Comparison of ENCODE assay signal across 8 cellular contexts in genomic region chr20:11468880-11469279, GRCh38.
"Had no signal": no experiment of that assay in that cellular context is flagged by ENCODE, and none has a peak within 500 bp of the region (broad histone marks: within the 10 kb centered on the region; RNA-seq: fewer than 3 reads in every experiment).

No MANE protein-coding gene starts in this region.

- H3K36me3 ChIP-seq: HAP-1 had no signal

- H3K27ac ChIP-seq: GM23248, HL-60, KMS-11 had no signal

- H3K27ac Mint-ChIP-seq: IgD-negative memory B cell had no signal

- H2AFZ ChIP-seq: GM23248 had no signal

- H3K4me1 Mint-ChIP-seq: IgD-negative memory B cell had no signal

- FAIRE-seq: HepG2 had no signal

- H3K9me3 ChIP-seq: HAP-1 had no signal

- DNase-seq: GM23248, H7, KBM-7 had no signal

- H3K9ac ChIP-seq: GM23248, KMS-11 had no signal

- ATAC-seq: HepG2 had no signal

- H3K36me3 Mint-ChIP-seq: IgD-negative memory B cell had no signal

- H3K4me3 ChIP-seq: GM23248, HAP-1 had no signal

- H3K4me2 ChIP-seq: KMS-11 had no signal

- H3K27me3 Mint-ChIP-seq: IgD-negative memory B cell had no signal

- H3K4me3 Mint-ChIP-seq: IgD-negative memory B cell had no signal
